ENCODE assay signal across 12 cellular contexts in genomic region chr17:61235821-61236197, GRCh38.
DNase-seq lines count a peak whose midpoint lies in the region; ATAC-seq, FAIRE-seq and TF ChIP-seq lines count a peak whose summit lies in the region.
"Had no signal": no experiment of that assay in that cellular context is flagged by ENCODE, and none has a peak within 500 bp of the region (broad histone marks: within the 10 kb centered on the region; RNA-seq: fewer than 3 reads in every experiment).

No MANE protein-coding gene starts in this region.

- in situ Hi-C loops in SK-MEL-5 (cut with HindIII; ENCODE audit: low pct_unique_long_range_greater_than_20kb, low sequenced_read_pairs) = no loop called here

- no peaks in the 10 kb centered on the region for H3K4me1 Mint-ChIP-seq in Calu3 (ENCODE audit: low read depth, unreplicated experiment)

- intact Hi-C loops in pancreas (cut with DNase I) (no loop called here), Calu3 (cut with micrococcal nuclease; ENCODE audit: unreplicated experiment) (no loop called here)

- no TSS peak for BruUV-seq in Calu3 (replicated peaks; lab: Mats Ljungman, UMichigan)

- H3K9me3 ChIP-seq in pancreas = no peaks in the 10 kb centered on the region

- no peaks in the 10 kb centered on the region for H3K27me3 ChIP-seq in pancreas

- no peak overlapping the region for H3K4me3 Mint-ChIP-seq in Calu3 (ENCODE audit: low read depth, unreplicated experiment)
- H3K4me3 Mint-ChIP-seq: activated naive CD4-positive, alpha-beta T cell treated with anti-CD3 and anti-CD28 coated beads, Interleukin-2, amount 50 U/mL, for 24 hours had no signal

- H3K4me3 ChIP-seq in fibroblast of villous mesenchyme (ENCODE audit: low read depth, low read length) = no peak overlapping the region
- no peak overlapping the region for H3K4me3 ChIP-seq in pancreas

- no peaks in the 10 kb centered on the region for H3K9me3 Mint-ChIP-seq in Calu3 (ENCODE audit: low read depth, unreplicated experiment)
- H3K9me3 Mint-ChIP-seq: activated naive CD4-positive, alpha-beta T cell treated with anti-CD3 and anti-CD28 coated beads, Interleukin-2, amount 50 U/mL, for 24 hours had no signal

- H3K27ac ChIP-seq in pancreas = no peak overlapping the region

- H3K27ac Mint-ChIP-seq in Calu3 (ENCODE audit: unreplicated experiment) = no peak overlapping the region
- H3K27ac Mint-ChIP-seq: activated naive CD4-positive, alpha-beta T cell treated with anti-CD3 and anti-CD28 coated beads, Interleukin-2, amount 50 U/mL, for 24 hours had no signal

- TF ChIP-seq CTCF in fibroblast of villous mesenchyme (IDR thresholded peaks at IDR 0.05; ENCODE audit: insufficient read depth, low read depth, low read length) (no peak), pancreas (IDR thresholded peaks at IDR 0.05) (no peak), Calu3 (IDR thresholded peaks at IDR 0.05; ENCODE audit: unreplicated experiment) (no peak)

- 39 to 41% methylated on average over 5 of the region's 5 CpGs for WGBS in pancreas, 2 donors

- no peak for FAIRE-seq in pancreas (lab: Jason Lieb, UNC)
- FAIRE-seq: RCC 7860 had no signal

- peaks cover 0 to 3% (median 0%) of the 10 kb centered on the region in 3 donors for H3K4me1 ChIP-seq in pancreas

- DNase-seq in EH (ENCODE audit: low read depth) (peak; percentile 89), SK-MEL-5 (ENCODE audit: low read depth, low spot score) (peak; percentile 99), fibroblast of villous mesenchyme (ENCODE audit: low read depth) (peak; percentile 89), pancreas (no peak), Calu3 (no peak)
- DNase-seq in activated CD4-positive, alpha-beta T cell treated with anti-CD3 and anti-CD28 coated beads, Interleukin-2, amount 50 U/mL, for 4 hours = no peak
- DNase-seq: activated CD4-positive, alpha-beta T cell treated with anti-CD3 and anti-CD28 coated beads for 4 hours; DMS79 had no signal

- CTCF ChIA-PET in Calu3 (lab: Charles Lee) = no interaction called here

- ATAC-seq in pancreas (peak; percentile 40 to 73 (median 58)), HG02642 (IDR thresholded peaks at IDR 0.05; ENCODE audit: poor library complexity, unreplicated experiment) (no peak), GM21390 (IDR thresholded peaks at IDR 0.05; ENCODE audit: unreplicated experiment) (no peak)

- H3K36me3 ChIP-seq in pancreas = no peaks in the 10 kb centered on the region

- no peaks in the 10 kb centered on the region for H3K36me3 Mint-ChIP-seq in Calu3 (ENCODE audit: insufficient read depth, unreplicated experiment)

- no peaks in the 10 kb centered on the region for H3K27me3 Mint-ChIP-seq in Calu3 (ENCODE audit: unreplicated experiment)
- H3K27me3 Mint-ChIP-seq: activated naive CD4-positive, alpha-beta T cell treated with anti-CD3 and anti-CD28 coated beads, Interleukin-2, amount 50 U/mL, for 24 hours had no signal

Comparison
In these comparisons a context has a peak if more than half of its experiments do, and no peak if none do; other contexts are left out.
1. DNase-seq: peak in EH (single experiment), SK-MEL-5 (single experiment) and fibroblast of villous mesenchyme (single experiment); none in pancreas (0 of 6), Calu3 (single experiment) and activated CD4-positive, alpha-beta T cell treated with anti-CD3 and anti-CD28 coated beads, Interleukin-2, amount 50 U/mL, for 4 hours (0 of 2).
2. ATAC-seq: peak in pancreas (4 of 4); none in HG02642 (single experiment) and GM21390 (single experiment).